ENCODE assay signal across 20 cellular contexts in genomic region chr1:114729782-114730181, GRCh38. TPM values are rescaled to one million over a fixed set of nuclear protein-coding genes. Genes with fewer than 3 reads are reported as not detected.
"Had no signal": no experiment of that assay in that cellular context is flagged by ENCODE, and none has a peak within 500 bp of the region (broad histone marks: within the 10 kb centered on the region; RNA-seq: fewer than 3 reads in every experiment).

No MANE protein-coding gene starts in this region.

- H3K27me3 Mint-ChIP-seq: activated CD4-positive, alpha-beta memory T cell treated with anti-CD3 and anti-CD28 coated beads, Interleukin-2, amount 10 ng/mL, durations not matched to agents 7 days and 5 days; activated naive CD8-positive, alpha-beta T cell treated with anti-CD3 and anti-CD28 coated beads, Interleukin-2, amount 50 U/mL, for 24 hours had no signal

- H3K9me3 Mint-ChIP-seq: activated CD4-positive, alpha-beta memory T cell treated with anti-CD3 and anti-CD28 coated beads, Interleukin-2, amount 10 ng/mL, durations not matched to agents 7 days and 5 days; activated naive CD8-positive, alpha-beta T cell treated with anti-CD3 and anti-CD28 coated beads, Interleukin-2, amount 50 U/mL, for 24 hours; nephron; stimulated activated effector memory CD8-positive, alpha-beta T cell treated with anti-CD3 and anti-CD28 coated beads, Interleukin-12 subunit alpha, Interleukin-12 subunit beta, amount 100 ng/mL, for 72 hours had no signal

- DNase-seq: activated CD4-positive, alpha-beta memory T cell treated with anti-CD3 and anti-CD28 coated beads, Interleukin-2, amount 10 ng/mL, durations not matched to agents 7 days and 5 days; activated CD4-positive, alpha-beta T cell treated with anti-CD3 and anti-CD28 coated beads for 4 hours; activated naive CD8-positive, alpha-beta T cell treated with anti-CD3 and anti-CD28 coated beads, Interleukin-2, amount 50 U/mL, for 24 hours; brain microvascular endothelial cell; central memory CD4-positive, alpha-beta T cell; lower lobe of right lung; stimulated activated CD4-positive, alpha-beta T cell treated with anti-CD3 and anti-CD28 coated beads, Interleukin-4, amount 100 ng/mL, for 24 hours; thyroid gland; WERI-Rb-1 had no signal

- H3K4me1 ChIP-seq: lower lobe of right lung, parathyroid adenoma, thyroid gland had no signal

- H3K27ac Mint-ChIP-seq: activated CD4-positive, alpha-beta memory T cell treated with anti-CD3 and anti-CD28 coated beads, Interleukin-2, amount 10 ng/mL, durations not matched to agents 7 days and 5 days; nephron; stimulated activated effector memory CD8-positive, alpha-beta T cell treated with anti-CD3 and anti-CD28 coated beads, Interleukin-12 subunit alpha, Interleukin-12 subunit beta, amount 100 ng/mL, for 72 hours had no signal

- H3K27ac ChIP-seq: brain microvascular endothelial cell, coronary artery, hepatocyte, lower lobe of right lung, parathyroid adenoma, thyroid gland, WERI-Rb-1 had no signal

- H3K4me3 ChIP-seq: coronary artery, hepatocyte, lower lobe of right lung, smooth muscle cell, thyroid gland had no signal

- H3K9me3 ChIP-seq: lower lobe of right lung, thyroid gland had no signal

- ATAC-seq: activated naive CD8-positive, alpha-beta T cell treated with anti-CD3 and anti-CD28 coated beads, Interleukin-2, amount 50 U/mL, for 24 hours; lower lobe of right lung; sciatic nerve; stimulated activated effector memory CD8-positive, alpha-beta T cell treated with anti-CD3 and anti-CD28 coated beads, Interleukin-12 subunit alpha, Interleukin-12 subunit beta, amount 100 ng/mL, for 72 hours had no signal

- H3K27me3 ChIP-seq: brain microvascular endothelial cell, hepatocyte, thyroid gland had no signal

- H3K4me3 Mint-ChIP-seq: activated CD4-positive, alpha-beta memory T cell treated with anti-CD3 and anti-CD28 coated beads, Interleukin-2, amount 10 ng/mL, durations not matched to agents 7 days and 5 days; activated naive CD8-positive, alpha-beta T cell treated with anti-CD3 and anti-CD28 coated beads, Interleukin-2, amount 50 U/mL, for 24 hours; nephron; stimulated activated effector memory CD8-positive, alpha-beta T cell treated with anti-CD3 and anti-CD28 coated beads, Interleukin-12 subunit alpha, Interleukin-12 subunit beta, amount 100 ng/mL, for 72 hours had no signal

- H3K4me1 Mint-ChIP-seq: nephron; stimulated activated effector memory CD8-positive, alpha-beta T cell treated with anti-CD3 and anti-CD28 coated beads, Interleukin-12 subunit alpha, Interleukin-12 subunit beta, amount 100 ng/mL, for 72 hours had no signal

RNA-seq across cellular contexts. Expression of gene AMPD1, which starts 34.4 kb away (rescaled TPM):
- total RNA-seq: activated CD4-positive, alpha-beta memory T cell treated with anti-CD3 and anti-CD28 coated beads, Interleukin-2, amount 10 ng/mL, durations not matched to agents 7 days and 5 days; epithelial cell of proximal tubule; glomerular endothelial cell; hepatocyte; sciatic nerve; SK-MEL-5; smooth muscle cell; T-helper 2 cell treated with Interferon-gamma antibody and Interleukin-4, amounts not matched to agents 100 ng/mL and 5 ng/mL, for 36 hours; thyroid gland had no signal
